1 cellular context compared by ENCODE assay signal in the genomic region with DNA sequence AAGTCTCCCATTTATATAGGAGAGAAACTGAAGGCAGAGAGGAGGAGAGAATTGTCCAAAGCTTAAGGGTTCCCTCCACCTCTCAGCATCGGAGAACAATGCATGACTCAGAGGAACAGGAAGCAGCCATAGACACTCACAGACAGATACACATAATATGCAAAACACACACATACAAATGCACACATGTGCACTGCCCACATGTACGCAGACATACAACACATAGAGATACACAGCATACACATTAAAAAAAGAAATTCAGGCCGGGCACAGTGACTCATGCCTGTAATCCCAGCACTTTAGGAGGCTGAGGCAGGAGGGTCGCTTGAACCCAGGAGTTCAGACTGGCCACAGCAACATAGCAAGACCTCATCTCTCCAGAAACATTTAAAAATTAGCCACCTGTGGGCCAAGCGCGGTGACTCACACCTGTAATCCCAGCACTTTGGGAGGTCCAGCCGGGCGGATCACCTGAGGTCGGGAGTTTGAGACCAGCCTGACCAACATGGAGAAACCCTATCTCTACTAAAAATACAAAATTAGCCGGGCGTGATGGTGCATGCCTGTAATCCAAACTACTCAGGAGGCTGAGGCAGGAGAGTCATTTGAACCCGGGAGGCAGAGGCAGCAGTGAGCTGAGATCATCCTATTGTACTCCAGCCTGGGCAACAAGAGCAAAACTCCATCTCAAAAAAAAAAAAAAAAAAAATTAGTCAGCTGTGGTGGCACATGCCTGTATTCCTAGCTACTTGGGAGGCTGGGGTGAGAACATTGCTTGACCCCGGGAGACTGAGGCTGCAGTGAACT.
TF ChIP-seq lines count a peak whose summit lies in the region.

No MANE protein-coding gene starts in this region.

TF ChIP-seq in HepG2, 621 proteins besides CTCF, POLR2A, EP300 and RAD21:
- TF ChIP-seq, protein P1, sequence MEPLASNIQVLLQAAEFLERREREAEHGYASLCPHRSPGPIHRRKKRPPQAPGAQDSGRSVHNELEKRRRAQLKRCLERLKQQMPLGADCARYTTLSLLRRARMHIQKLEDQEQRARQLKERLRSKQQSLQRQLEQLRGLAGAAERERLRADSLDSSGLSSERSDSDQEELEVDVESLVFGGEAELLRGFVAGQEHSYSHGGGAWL (CRISPR knock-in tag; IDR thresholded peaks at IDR 0.05), result no peak
- TF ChIP-seq FOSL2 (CRISPR knock-in tag; IDR thresholded peaks at IDR 0.05) (peak; percentile 24; the same call in 1 of the 2 replicates), GTF3A (CRISPR knock-in tag; conservative IDR thresholded peaks at IDR 0.05) (no peak), PTBP1 (IDR thresholded peaks at IDR 0.05; ENCODE audit: low read depth, low read length, poor library complexity, severe bottlenecking) (no peak), ZNF781 (CRISPR knock-in tag; IDR thresholded peaks at IDR 0.05; ENCODE audit: borderline replicate concordance, not compliant biosample characterization) (no peak), NFYC (CRISPR knock-in tag; IDR thresholded peaks at IDR 0.05) (no peak), WIZ (CRISPR knock-in tag; IDR thresholded peaks at IDR 0.05) (no peak)
- TF ChIP-seq, protein P2, sequence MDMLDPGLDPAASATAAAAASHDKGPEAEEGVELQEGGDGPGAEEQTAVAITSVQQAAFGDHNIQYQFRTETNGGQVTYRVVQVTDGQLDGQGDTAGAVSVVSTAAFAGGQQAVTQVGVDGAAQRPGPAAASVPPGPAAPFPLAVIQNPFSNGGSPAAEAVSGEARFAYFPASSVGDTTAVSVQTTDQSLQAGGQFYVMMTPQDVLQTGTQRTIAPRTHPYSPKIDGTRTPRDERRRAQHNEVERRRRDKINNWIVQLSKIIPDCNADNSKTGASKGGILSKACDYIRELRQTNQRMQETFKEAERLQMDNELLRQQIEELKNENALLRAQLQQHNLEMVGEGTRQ (IDR thresholded peaks at IDR 0.05; ENCODE audit: low read depth, low read length), result no peak
- TF ChIP-seq, protein P2 (CRISPR knock-in tag; IDR thresholded peaks at IDR 0.05; ENCODE audit: borderline replicate concordance), result 0 out of 2 replicates have a peak, but pooled peaks have one; percentile 18
TF ChIP-seq in HepG2: peak in this region for 2.
